In the genomic region with DNA sequence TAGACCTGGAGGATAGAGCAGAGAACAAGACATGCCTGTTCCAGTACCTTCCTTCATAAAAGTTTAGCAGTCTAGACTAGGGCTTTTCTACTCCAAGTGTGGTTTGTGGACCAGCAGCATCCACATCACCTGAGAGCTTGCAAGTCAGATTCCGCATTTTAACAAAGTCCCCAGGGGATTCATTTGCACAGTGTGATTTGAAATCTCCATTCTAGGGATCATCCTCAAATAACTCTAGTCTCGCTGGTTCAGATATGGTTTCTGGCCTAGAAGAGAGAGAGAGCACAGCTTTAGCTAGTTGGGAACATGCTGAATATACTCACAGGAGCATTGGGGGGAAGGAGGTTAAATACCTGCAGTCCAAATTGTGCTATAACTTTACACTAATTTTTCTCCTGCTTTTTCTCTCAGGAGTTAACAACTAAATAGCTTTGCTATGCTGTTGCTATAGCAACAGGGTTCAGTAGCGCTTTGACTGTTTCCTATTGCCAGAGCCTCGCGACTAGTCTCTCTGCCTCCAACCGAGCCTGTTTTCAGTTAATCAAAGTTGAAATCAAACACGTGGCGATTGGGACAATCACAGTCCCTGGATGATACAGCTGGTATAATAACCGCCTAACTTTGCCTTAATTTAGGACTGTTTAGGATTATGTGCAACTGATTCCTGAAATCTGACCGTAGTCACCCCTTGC, we compare ENCODE assay signal across 1 cellular context.
TF ChIP-seq lines count a peak whose summit lies in the region.

No MANE protein-coding gene starts in this region.

TF ChIP-seq in H1, 55 proteins besides CTCF, POLR2A, EP300 and RAD21 (continued from another document):
- peak; percentile 44; the same call in 1 of the 2 replicates for TF ChIP-seq MAX (IDR thresholded peaks at IDR 0.05)
- TF ChIP-seq, protein P1, sequence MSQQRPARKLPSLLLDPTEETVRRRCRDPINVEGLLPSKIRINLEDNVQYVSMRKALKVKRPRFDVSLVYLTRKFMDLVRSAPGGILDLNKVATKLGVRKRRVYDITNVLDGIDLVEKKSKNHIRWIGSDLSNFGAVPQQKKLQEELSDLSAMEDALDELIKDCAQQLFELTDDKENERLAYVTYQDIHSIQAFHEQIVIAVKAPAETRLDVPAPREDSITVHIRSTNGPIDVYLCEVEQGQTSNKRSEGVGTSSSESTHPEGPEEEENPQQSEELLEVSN (IDR thresholded peaks at IDR 0.05), result peak; percentile 43
